Comparison of ENCODE assay signal across 1 cellular context in the genomic region with DNA sequence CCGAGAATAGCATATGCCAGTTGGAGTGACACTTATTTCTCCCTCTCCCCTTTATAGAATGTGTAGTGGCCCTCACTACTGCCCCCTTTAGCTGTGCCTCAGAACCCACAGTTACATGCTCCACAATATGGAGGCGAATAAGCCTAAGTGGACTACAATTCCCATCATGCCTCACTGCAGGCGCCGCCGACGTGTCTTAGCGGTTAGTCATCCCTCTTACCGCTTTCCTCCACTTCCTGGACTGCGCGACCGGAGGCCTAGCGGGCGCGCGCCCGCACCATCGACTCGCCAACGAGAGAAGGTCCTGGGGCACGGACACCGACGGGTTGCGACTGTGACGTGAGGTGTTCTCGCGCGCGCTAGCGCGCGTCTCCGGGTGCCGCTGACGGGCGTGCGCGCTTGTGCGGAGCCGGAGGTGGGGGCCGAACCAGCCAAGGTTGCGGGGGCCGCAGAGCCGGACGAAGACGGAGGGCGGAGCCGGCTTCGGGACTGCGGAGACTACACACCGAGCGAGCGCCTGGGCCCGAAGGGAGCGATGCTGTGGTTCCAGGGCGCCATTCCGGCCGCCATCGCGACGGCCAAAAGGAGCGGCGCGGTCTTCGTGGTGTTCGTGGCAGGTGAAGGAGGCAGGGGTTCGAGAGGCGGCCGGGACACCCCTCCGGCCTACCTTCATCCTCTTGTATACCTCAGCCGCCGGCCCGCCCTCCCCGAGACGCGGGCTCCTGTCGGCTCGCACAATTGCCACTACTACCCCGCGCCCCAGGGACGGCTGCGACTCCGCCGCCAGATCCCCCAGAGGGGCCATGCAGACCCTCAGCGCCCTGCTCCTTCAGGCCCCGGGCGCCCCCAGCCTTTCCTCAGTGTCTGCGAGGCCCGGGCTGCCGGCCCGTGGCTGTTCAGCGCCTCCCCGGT.
TF ChIP-seq lines count a peak whose summit lies in the region.

A gene with protein sequence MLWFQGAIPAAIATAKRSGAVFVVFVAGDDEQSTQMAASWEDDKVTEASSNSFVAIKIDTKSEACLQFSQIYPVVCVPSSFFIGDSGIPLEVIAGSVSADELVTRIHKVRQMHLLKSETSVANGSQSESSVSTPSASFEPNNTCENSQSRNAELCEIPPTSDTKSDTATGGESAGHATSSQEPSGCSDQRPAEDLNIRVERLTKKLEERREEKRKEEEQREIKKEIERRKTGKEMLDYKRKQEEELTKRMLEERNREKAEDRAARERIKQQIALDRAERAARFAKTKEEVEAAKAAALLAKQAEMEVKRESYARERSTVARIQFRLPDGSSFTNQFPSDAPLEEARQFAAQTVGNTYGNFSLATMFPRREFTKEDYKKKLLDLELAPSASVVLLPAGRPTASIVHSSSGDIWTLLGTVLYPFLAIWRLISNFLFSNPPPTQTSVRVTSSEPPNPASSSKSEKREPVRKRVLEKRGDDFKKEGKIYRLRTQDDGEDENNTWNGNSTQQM (plus strand): TSS at position 461 of the 912 bp plus-strand sequence. CDS start 75 bp downstream, at position 536.

TF ChIP-seq in GM12878, 131 proteins besides CTCF, POLR2A, EP300 and RAD21 (continued from another document):
- TF ChIP-seq ZNF687 (IDR thresholded peaks at IDR 0.05) (peak; percentile 54; the same call in 1 of the 2 replicates), POU2F2 (IDR thresholded peaks at IDR 0.05; ENCODE audit: borderline replicate concordance, low read depth, low read length) (no peak; the same call in 2 of the 3 replicates), IRF3 (IDR thresholded peaks at IDR 0.05) (no peak), SPI1 (IDR thresholded peaks at IDR 0.05; ENCODE audit: borderline replicate concordance, insufficient read depth, low read depth, low read length) (0 out of 2 replicates have a peak, but pooled peaks have one; percentile 4), MXI1 (IDR thresholded peaks at IDR 0.05; ENCODE audit: low read depth, low read length) (peak; percentile 15), ATF7 (IDR thresholded peaks at IDR 0.05; ENCODE audit: low read depth) (peak; percentile 84), NFIC (IDR thresholded peaks at IDR 0.05; ENCODE audit: low read depth, low read length) (no peak), SREBF2 (IDR thresholded peaks at IDR 0.05; ENCODE audit: low read length) (no peak), CUX1 (IDR thresholded peaks at IDR 0.05; ENCODE audit: insufficient replicate concordance, low read depth, low read length) (no peak), MLLT1 (IDR thresholded peaks at IDR 0.05) (no peak), RB1 (IDR thresholded peaks at IDR 0.05; ENCODE audit: borderline replicate concordance) (0 out of 2 replicates have a peak, but pooled peaks have one; percentile 17)
- TF ChIP-seq, protein P1, sequence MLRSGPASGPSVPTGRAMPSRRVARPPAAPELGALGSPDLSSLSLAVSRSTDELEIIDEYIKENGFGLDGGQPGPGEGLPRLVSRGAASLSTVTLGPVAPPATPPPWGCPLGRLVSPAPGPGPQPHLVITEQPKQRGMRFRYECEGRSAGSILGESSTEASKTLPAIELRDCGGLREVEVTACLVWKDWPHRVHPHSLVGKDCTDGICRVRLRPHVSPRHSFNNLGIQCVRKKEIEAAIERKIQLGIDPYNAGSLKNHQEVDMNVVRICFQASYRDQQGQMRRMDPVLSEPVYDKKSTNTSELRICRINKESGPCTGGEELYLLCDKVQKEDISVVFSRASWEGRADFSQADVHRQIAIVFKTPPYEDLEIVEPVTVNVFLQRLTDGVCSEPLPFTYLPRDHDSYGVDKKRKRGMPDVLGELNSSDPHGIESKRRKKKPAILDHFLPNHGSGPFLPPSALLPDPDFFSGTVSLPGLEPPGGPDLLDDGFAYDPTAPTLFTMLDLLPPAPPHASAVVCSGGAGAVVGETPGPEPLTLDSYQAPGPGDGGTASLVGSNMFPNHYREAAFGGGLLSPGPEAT (IDR thresholded peaks at IDR 0.05; ENCODE audit: low read depth) = 0 out of 2 replicates have a peak, but pooled peaks have one; percentile 46
- TF ChIP-seq, protein P2, sequence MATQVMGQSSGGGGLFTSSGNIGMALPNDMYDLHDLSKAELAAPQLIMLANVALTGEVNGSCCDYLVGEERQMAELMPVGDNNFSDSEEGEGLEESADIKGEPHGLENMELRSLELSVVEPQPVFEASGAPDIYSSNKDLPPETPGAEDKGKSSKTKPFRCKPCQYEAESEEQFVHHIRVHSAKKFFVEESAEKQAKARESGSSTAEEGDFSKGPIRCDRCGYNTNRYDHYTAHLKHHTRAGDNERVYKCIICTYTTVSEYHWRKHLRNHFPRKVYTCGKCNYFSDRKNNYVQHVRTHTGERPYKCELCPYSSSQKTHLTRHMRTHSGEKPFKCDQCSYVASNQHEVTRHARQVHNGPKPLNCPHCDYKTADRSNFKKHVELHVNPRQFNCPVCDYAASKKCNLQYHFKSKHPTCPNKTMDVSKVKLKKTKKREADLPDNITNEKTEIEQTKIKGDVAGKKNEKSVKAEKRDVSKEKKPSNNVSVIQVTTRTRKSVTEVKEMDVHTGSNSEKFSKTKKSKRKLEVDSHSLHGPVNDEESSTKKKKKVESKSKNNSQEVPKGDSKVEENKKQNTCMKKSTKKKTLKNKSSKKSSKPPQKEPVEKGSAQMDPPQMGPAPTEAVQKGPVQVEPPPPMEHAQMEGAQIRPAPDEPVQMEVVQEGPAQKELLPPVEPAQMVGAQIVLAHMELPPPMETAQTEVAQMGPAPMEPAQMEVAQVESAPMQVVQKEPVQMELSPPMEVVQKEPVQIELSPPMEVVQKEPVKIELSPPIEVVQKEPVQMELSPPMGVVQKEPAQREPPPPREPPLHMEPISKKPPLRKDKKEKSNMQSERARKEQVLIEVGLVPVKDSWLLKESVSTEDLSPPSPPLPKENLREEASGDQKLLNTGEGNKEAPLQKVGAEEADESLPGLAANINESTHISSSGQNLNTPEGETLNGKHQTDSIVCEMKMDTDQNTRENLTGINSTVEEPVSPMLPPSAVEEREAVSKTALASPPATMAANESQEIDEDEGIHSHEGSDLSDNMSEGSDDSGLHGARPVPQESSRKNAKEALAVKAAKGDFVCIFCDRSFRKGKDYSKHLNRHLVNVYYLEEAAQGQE (IDR thresholded peaks at IDR 0.05; ENCODE audit: low read depth, low read length) = no peak
